Comparison of ENCODE assay signal across 10 cellular contexts in the genomic region with DNA sequence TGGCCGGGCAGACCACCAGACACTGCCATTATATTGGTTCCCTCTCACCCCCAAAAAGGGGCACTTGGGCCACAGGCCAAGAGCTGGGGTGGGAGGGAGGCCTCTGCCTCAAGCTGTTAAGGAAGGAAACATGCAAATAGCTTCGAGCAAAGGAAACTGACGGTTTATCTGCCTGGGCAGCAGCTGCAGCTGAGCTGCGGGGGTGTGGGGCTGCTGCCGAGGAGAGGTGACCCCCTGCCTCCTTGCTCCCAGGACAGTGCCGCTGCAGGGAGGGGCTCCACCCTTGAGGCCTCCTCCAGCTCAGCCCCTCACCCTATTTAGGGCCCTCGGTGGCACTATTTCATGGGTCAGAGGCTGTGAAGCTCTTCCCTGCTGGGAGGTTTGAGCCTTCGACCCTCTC. TPM values are rescaled to one million over a fixed set of nuclear protein-coding genes. Genes with fewer than 3 reads are reported as not detected.
DNase-seq lines count a peak whose midpoint lies in the region; ATAC-seq, FAIRE-seq and TF ChIP-seq lines count a peak whose summit lies in the region.
"Had no signal": no experiment of that assay in that cellular context is flagged by ENCODE, and none has a peak within 500 bp of the region (broad histone marks: within the 10 kb centered on the region; RNA-seq: fewer than 3 reads in every experiment).

No MANE protein-coding gene starts in this region.

- peaks cover 61% of the 10 kb centered on the region for H3K36me3 Mint-ChIP-seq in activated B cell treated with CpG ODN at 0.5 μM for 24 hours (ENCODE audit: low read depth)

- DNase-seq in GM18507 (ENCODE audit: extremely low spot score, insufficient read length, low read depth) (no peak), activated B cell treated with CpG ODN at 0.5 μM for 24 hours (peak; percentile 39), sigmoid colon (no peak), hypothalamus (lab: John Stamatoyannopoulos, UW) (no peak), SW 1271 (lab: John Stamatoyannopoulos, UW) (no peak)
- DNase-seq in stimulated activated CD4-positive, alpha-beta T cell treated with anti-CD3 and anti-CD28 coated beads, Interleukin-4, amount 100 ng/mL, for 4 hours, result no peak
- DNase-seq: immature natural killer cell had no signal

- TF ChIP-seq CTCF in activated B cell treated with CpG ODN at 0.5 μM for 24 hours (IDR thresholded peaks at IDR 0.05) (no peak), sigmoid colon (IDR thresholded peaks at IDR 0.05) (no peak)

- no peaks in the 10 kb centered on the region for H3K9me3 Mint-ChIP-seq in activated B cell treated with CpG ODN at 0.5 μM for 24 hours
- H3K9me3 Mint-ChIP-seq: immature natural killer cell; T-helper 1 cell treated with Interleukin-12 subunit alpha and Interleukin-12 subunit beta and Interleukin-4 antibody, amounts not matched to agents 30 μg/mL and 1 μg/mL, for 36 hours had no signal

- H3K27me3 Mint-ChIP-seq in activated B cell treated with CpG ODN at 0.5 μM for 24 hours, result no peaks in the 10 kb centered on the region

- CTCF ChIA-PET in activated B cell treated with CpG ODN at 0.5 μM for 24 hours (lab: Charles Lee), result interaction anchor here (0.6 to 2.7 kb wide), 8 partner anchors 8 to 119 kb away, joined by 3 to 11 read pairs (median 10); a partner anchor contains a TSS

- H3K27ac ChIP-seq in sigmoid colon, result peak overlapping the region; percentile 13 to 40 (median 34)

- 48 to 77% methylated on average over 8 of the region's 8 CpGs for WGBS in sigmoid colon, 2 donors

- peak; percentile 29 for ATAC-seq in HG02642 (IDR thresholded peaks at IDR 0.05; ENCODE audit: poor library complexity, unreplicated experiment)
- peak; percentile 33 for ATAC-seq in activated B cell treated with CpG ODN at 0.5 μM for 24 hours (ENCODE audit: low read depth)
- no peak for ATAC-seq in GM18520 (IDR thresholded peaks at IDR 0.05; ENCODE audit: unreplicated experiment)

- H3K4me3 ChIP-seq in sigmoid colon, result peak overlapping the region in 3 of 4 donors; percentile 5 to 42 (median 28)

- peaks cover 55% of the 10 kb centered on the region for H3K4me1 Mint-ChIP-seq in activated B cell treated with CpG ODN at 0.5 μM for 24 hours

- TF ChIP-seq EP300 in sigmoid colon (IDR thresholded peaks at IDR 0.05), result no peak

- H3K4me1 ChIP-seq in sigmoid colon, result no peaks in the 10 kb centered on the region

- peaks cover 28 to 38% (median 33%) of the 10 kb centered on the region in 4 donors for H3K36me3 ChIP-seq in sigmoid colon

- H3K9me3 ChIP-seq in sigmoid colon, result no peaks in the 10 kb centered on the region

- H3K4me3 Mint-ChIP-seq in activated B cell treated with CpG ODN at 0.5 μM for 24 hours, result peak overlapping the region; percentile 93
- H3K4me3 Mint-ChIP-seq: T-helper 1 cell treated with Interleukin-12 subunit alpha and Interleukin-12 subunit beta and Interleukin-4 antibody, amounts not matched to agents 30 μg/mL and 1 μg/mL, for 36 hours had no signal

- no peak for TF ChIP-seq POLR2A in sigmoid colon (IDR thresholded peaks at IDR 0.05)

- peak; percentile 87 for FAIRE-seq in GM18507 (lab: Jason Lieb, UNC)

- H3K27ac Mint-ChIP-seq in activated B cell treated with CpG ODN at 0.5 μM for 24 hours, result peak overlapping the region; percentile 96
- H3K27ac Mint-ChIP-seq: T-helper 1 cell treated with Interleukin-12 subunit alpha and Interleukin-12 subunit beta and Interleukin-4 antibody, amounts not matched to agents 30 μg/mL and 1 μg/mL, for 36 hours had no signal

- no peaks in the 10 kb centered on the region for H3K27me3 ChIP-seq in sigmoid colon

- intact Hi-C loops in activated B cell treated with CpG ODN at 0.5 μM for 24 hours (cut with micrococcal nuclease) (loop anchor here (1.0 to 10.0 kb wide), 3 partner anchors 8 to 394 kb away; a partner anchor contains a TSS), sigmoid colon (cut with DNase I) (no loop called here)

- POLR2A ChIA-PET in activated B cell treated with CpG ODN at 0.5 μM for 24 hours (lab: Charles Lee), result interaction anchor here (0.7 to 5.9 kb wide), 14 partner anchors 8 to 158 kb away, joined by 3 to 96 read pairs (median 6); a partner anchor contains a TSS

RNA-seq across cellular contexts. Expression of a gene that starts 0.8 kb away (rescaled TPM):
- total RNA-seq in activated B cell treated with CpG ODN at 0.5 μM for 24 hours, result 82.5 and 88.5 TPM in 2 replicates
- total RNA-seq in sigmoid colon, result 1 to 10 TPM; 4.6 to 8.0 (median 6.5) TPM
- polyA plus RNA-seq in sigmoid colon, result 10 to 100 TPM in 1 of 3 donors, 1 to 10 TPM in 2; 3.0 to 20.2 (median 7.2) TPM

RNA-seq across cellular contexts. Expression of a gene that starts 7.9 kb away (rescaled TPM):
- total RNA-seq in activated B cell treated with CpG ODN at 0.5 μM for 24 hours (128 and 144 TPM in 2 replicates), sigmoid colon (10 to 100 TPM; 47.8 to 55.1 (median 51.6) TPM)
- polyA plus RNA-seq in sigmoid colon, result 10 to 100 TPM; 69.7 to 78.4 (median 72.6) TPM

RNA-seq across cellular contexts. Expression of a gene that starts 11.4 kb away (rescaled TPM):
- total RNA-seq in activated B cell treated with CpG ODN at 0.5 μM for 24 hours, result 17.0 and 17.7 TPM in 2 replicates
- 100 to 1,000 TPM; 274 to 923 (median 482) TPM for total RNA-seq in sigmoid colon
- polyA plus RNA-seq in sigmoid colon, result 10 to 100 TPM in 2 of 3 donors, 1 to 10 TPM in 1; 7.2 to 58.5 (median 14.4) TPM

RNA-seq across cellular contexts. Expression of a gene that starts 35.4 kb away (rescaled TPM):
- total RNA-seq in activated B cell treated with CpG ODN at 0.5 μM for 24 hours (2.0 and 3.9 TPM in 2 replicates), sigmoid colon (10 to 100 TPM; 54.8 to 100.0 (median 82.3) TPM)
- 10 to 100 TPM in 2 of 3 donors, 1 to 10 TPM in 1; 6.0 to 22.2 (median 16.9) TPM for polyA plus RNA-seq in sigmoid colon

RNA-seq across cellular contexts. Expression of a gene that starts 45.5 kb away (rescaled TPM):
- total RNA-seq in activated B cell treated with CpG ODN at 0.5 μM for 24 hours (108 and 121 TPM in 2 replicates), sigmoid colon (10 to 100 TPM; 39.6 to 82.8 (median 43.9) TPM)
- 10 to 100 TPM in 2 of 3 donors, 1 to 10 TPM in 1; 9.0 to 87.4 (median 10.2) TPM for polyA plus RNA-seq in sigmoid colon

Comparison
In these comparisons a context has a peak if more than half of its experiments do, and no peak if none do; other contexts are left out.
1. RNA of a gene that starts 11.4 kb away (total RNA-seq): 274 to 923 TPM in sigmoid colon; 17.0 to 17.7 TPM in activated B cell treated with CpG ODN at 0.5 μM for 24 hours; every median in the first group is over 10 times any median in the second.